Comparison of ENCODE assay signal across 1 cellular context in genomic region chr19:14571695-14572490, GRCh38.
A peak's percentile ranks its signal among the peaks of the same experiment; 100 is the strongest.
TF ChIP-seq lines count a peak whose summit lies in the region.

Gene NDUFB7 (minus strand): TSS chr19:14572066. CDS start chr19:14572000, 66 bp downstream.

TF ChIP-seq in HepG2, 621 proteins besides CTCF, POLR2A, EP300 and RAD21 (continued from another document and continues in another):
- TF ChIP-seq MXI1 (IDR thresholded peaks at IDR 0.05; ENCODE audit: borderline replicate concordance, low read depth, low read length) (peak; percentile 50; the same call in 1 of the 3 replicates), MAZ (IDR thresholded peaks at IDR 0.05; ENCODE audit: borderline replicate concordance, low read depth, low read length) (no peak), MAZ (CRISPR knock-in tag; IDR thresholded peaks at IDR 0.05; ENCODE audit: low read depth) (peak; percentile 80), CHD2 (IDR thresholded peaks at IDR 0.05; ENCODE audit: low read depth, low read length) (0 out of 2 replicates have a peak, but pooled peaks have one; percentile 32), ZNF329 (CRISPR knock-in tag; IDR thresholded peaks at IDR 0.05; ENCODE audit: low read depth) (peak; percentile 65; the same call in 1 of the 2 replicates), ZNF788 (CRISPR knock-in tag; IDR thresholded peaks at IDR 0.05; ENCODE audit: borderline replicate concordance) (peak; percentile 88; the same call in 1 of the 2 replicates), CBX2 (IDR thresholded peaks at IDR 0.05; ENCODE audit: low read depth, low read length) (no peak), CBX2 (CRISPR knock-in tag; IDR thresholded peaks at IDR 0.05; ENCODE audit: low read depth) (no peak), CEBPB (IDR thresholded peaks at IDR 0.05; ENCODE audit: borderline replicate concordance, low read depth, low read length) (no peak), ZNF75D (CRISPR knock-in tag; IDR thresholded peaks at IDR 0.05; ENCODE audit: borderline replicate concordance) (no peak), ZBTB42 (CRISPR knock-in tag; IDR thresholded peaks at IDR 0.05) (peak; percentile 35; the same call in 1 of the 2 replicates), RORA (CRISPR knock-in tag; IDR thresholded peaks at IDR 0.05) (no peak), BORCS8-MEF2B (CRISPR knock-in tag; IDR thresholded peaks at IDR 0.05) (peak; percentile 52), ARID3A (IDR thresholded peaks at IDR 0.05; ENCODE audit: low read depth, low read length) (0 out of 2 replicates have a peak, but pooled peaks have one; percentile 20), CEBPG (CRISPR knock-in tag; IDR thresholded peaks at IDR 0.05) (peak; percentile 45; the same call in 1 of the 2 replicates), NR0B2 (CRISPR knock-in tag; IDR thresholded peaks at IDR 0.05) (no peak), ARNT2 (CRISPR knock-in tag; IDR thresholded peaks at IDR 0.05; ENCODE audit: low read depth) (no peak), ATF4 (CRISPR knock-in tag; IDR thresholded peaks at IDR 0.05) (no peak), ZNF235 (CRISPR knock-in tag; IDR thresholded peaks at IDR 0.05; ENCODE audit: borderline replicate concordance) (no peak), IRF1 (CRISPR knock-in tag; IDR thresholded peaks at IDR 0.05; ENCODE audit: low read depth) (no peak), GABPB1 (CRISPR knock-in tag; IDR thresholded peaks at IDR 0.05) (peak; percentile 99), ZBTB4 (CRISPR knock-in tag; IDR thresholded peaks at IDR 0.05; ENCODE audit: borderline replicate concordance) (peak; percentile 22; the same call in 1 of the 2 replicates), ZNF777 (CRISPR knock-in tag; IDR thresholded peaks at IDR 0.05) (peak; percentile 49; the same call in 1 of the 2 replicates), ZFP91 (CRISPR knock-in tag; IDR thresholded peaks at IDR 0.05; ENCODE audit: borderline replicate concordance) (peak; percentile 88; the same call in 1 of the 2 replicates), RBM39 (IDR thresholded peaks at IDR 0.05; ENCODE audit: low read depth, low read length, poor library complexity, severe bottlenecking) (peak; percentile 78), TCF7L2 (IDR thresholded peaks at IDR 0.05; ENCODE audit: low read depth, low read length) (no peak), ZNF615 (CRISPR knock-in tag; IDR thresholded peaks at IDR 0.05; ENCODE audit: borderline replicate concordance) (no peak), SCMH1 (CRISPR knock-in tag; IDR thresholded peaks at IDR 0.05; ENCODE audit: borderline replicate concordance) (no peak), ZKSCAN8 (CRISPR knock-in tag; IDR thresholded peaks at IDR 0.05; ENCODE audit: borderline replicate concordance) (peak; percentile 88; the same call in 1 of the 2 replicates), CBX1 (IDR thresholded peaks at IDR 0.05; ENCODE audit: low read depth) (peak; percentile 91), RBAK (CRISPR knock-in tag; IDR thresholded peaks at IDR 0.05) (no peak), ZSCAN21 (CRISPR knock-in tag; IDR thresholded peaks at IDR 0.05; ENCODE audit: borderline replicate concordance) (peak; percentile 81), FOXA3 (CRISPR knock-in tag; IDR thresholded peaks at IDR 0.05) (peak; percentile 71), ZNF501 (CRISPR knock-in tag; IDR thresholded peaks at IDR 0.05) (peak; percentile 77), ZNF605 (CRISPR knock-in tag; IDR thresholded peaks at IDR 0.05) (peak; percentile 61; the same call in 1 of the 2 replicates), YEATS2 (CRISPR knock-in tag; IDR thresholded peaks at IDR 0.05; ENCODE audit: borderline replicate concordance) (peak; percentile 98), ZNF792 (CRISPR knock-in tag; IDR thresholded peaks at IDR 0.05) (peak; percentile 67; the same call in 1 of the 2 replicates), HMGXB4 (CRISPR knock-in tag; IDR thresholded peaks at IDR 0.05; ENCODE audit: borderline replicate concordance in 1 of 2, low read depth in 1 of 2) (peak; percentile 94), EZH2 (conservative IDR thresholded peaks at IDR 0.05; ENCODE audit: low read depth, low read length) (no peak), MTERF4 (CRISPR knock-in tag; IDR thresholded peaks at IDR 0.05) (peak; percentile 85; the same call in 1 of the 2 replicates)
- TF ChIP-seq, protein P1, sequence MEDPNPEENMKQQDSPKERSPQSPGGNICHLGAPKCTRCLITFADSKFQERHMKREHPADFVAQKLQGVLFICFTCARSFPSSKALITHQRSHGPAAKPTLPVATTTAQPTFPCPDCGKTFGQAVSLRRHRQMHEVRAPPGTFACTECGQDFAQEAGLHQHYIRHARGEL (CRISPR knock-in tag; IDR thresholded peaks at IDR 0.05) = no peak; the same call in 1 of the 2 replicates
- TF ChIP-seq, protein P2, sequence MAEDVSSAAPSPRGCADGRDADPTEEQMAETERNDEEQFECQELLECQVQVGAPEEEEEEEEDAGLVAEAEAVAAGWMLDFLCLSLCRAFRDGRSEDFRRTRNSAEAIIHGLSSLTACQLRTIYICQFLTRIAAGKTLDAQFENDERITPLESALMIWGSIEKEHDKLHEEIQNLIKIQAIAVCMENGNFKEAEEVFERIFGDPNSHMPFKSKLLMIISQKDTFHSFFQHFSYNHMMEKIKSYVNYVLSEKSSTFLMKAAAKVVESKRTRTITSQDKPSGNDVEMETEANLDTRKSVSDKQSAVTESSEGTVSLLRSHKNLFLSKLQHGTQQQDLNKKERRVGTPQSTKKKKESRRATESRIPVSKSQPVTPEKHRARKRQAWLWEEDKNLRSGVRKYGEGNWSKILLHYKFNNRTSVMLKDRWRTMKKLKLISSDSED (CRISPR knock-in tag; IDR thresholded peaks at IDR 0.05) = no peak
- TF ChIP-seq, protein P3, sequence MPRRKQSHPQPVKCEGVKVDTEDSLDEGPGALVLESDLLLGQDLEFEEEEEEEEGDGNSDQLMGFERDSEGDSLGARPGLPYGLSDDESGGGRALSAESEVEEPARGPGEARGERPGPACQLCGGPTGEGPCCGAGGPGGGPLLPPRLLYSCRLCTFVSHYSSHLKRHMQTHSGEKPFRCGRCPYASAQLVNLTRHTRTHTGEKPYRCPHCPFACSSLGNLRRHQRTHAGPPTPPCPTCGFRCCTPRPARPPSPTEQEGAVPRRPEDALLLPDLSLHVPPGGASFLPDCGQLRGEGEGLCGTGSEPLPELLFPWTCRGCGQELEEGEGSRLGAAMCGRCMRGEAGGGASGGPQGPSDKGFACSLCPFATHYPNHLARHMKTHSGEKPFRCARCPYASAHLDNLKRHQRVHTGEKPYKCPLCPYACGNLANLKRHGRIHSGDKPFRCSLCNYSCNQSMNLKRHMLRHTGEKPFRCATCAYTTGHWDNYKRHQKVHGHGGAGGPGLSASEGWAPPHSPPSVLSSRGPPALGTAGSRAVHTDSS (CRISPR knock-in tag; conservative IDR thresholded peaks at IDR 0.05) = peak; percentile 63; the same call in 1 of the 2 replicates
- TF ChIP-seq, protein P4, sequence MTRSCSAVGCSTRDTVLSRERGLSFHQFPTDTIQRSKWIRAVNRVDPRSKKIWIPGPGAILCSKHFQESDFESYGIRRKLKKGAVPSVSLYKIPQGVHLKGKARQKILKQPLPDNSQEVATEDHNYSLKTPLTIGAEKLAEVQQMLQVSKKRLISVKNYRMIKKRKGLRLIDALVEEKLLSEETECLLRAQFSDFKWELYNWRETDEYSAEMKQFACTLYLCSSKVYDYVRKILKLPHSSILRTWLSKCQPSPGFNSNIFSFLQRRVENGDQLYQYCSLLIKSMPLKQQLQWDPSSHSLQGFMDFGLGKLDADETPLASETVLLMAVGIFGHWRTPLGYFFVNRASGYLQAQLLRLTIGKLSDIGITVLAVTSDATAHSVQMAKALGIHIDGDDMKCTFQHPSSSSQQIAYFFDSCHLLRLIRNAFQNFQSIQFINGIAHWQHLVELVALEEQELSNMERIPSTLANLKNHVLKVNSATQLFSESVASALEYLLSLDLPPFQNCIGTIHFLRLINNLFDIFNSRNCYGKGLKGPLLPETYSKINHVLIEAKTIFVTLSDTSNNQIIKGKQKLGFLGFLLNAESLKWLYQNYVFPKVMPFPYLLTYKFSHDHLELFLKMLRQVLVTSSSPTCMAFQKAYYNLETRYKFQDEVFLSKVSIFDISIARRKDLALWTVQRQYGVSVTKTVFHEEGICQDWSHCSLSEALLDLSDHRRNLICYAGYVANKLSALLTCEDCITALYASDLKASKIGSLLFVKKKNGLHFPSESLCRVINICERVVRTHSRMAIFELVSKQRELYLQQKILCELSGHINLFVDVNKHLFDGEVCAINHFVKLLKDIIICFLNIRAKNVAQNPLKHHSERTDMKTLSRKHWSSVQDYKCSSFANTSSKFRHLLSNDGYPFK (CRISPR knock-in tag; IDR thresholded peaks at IDR 0.05; ENCODE audit: borderline replicate concordance) = peak; percentile 90; the same call in 1 of the 2 replicates
